ENCODE assay signal across 12 cellular contexts in genomic region chr11:12430351-12430750, GRCh38. TPM values are rescaled to one million over a fixed set of nuclear protein-coding genes. Genes with fewer than 3 reads are reported as not detected.
DNase-seq lines count a peak whose midpoint lies in the region; ATAC-seq and TF ChIP-seq lines count a peak whose summit lies in the region.
"Had no signal": no experiment of that assay in that cellular context is flagged by ENCODE, and none has a peak within 500 bp of the region (broad histone marks: within the 10 kb centered on the region; RNA-seq: fewer than 3 reads in every experiment).

No MANE protein-coding gene starts in this region.

- no peak overlapping the region for H3K4me3 Mint-ChIP-seq in nephron progenitor cell
- H3K4me3 Mint-ChIP-seq in GM23338: no peak overlapping the region
- H3K4me3 Mint-ChIP-seq: naive B cell; T-helper 2 cell treated with Interferon-gamma antibody and Interleukin-4, amounts not matched to agents 5 μg/mL and 100 μg/mL, for 36 hours had no signal

- H3K4me2 ChIP-seq in GM23338: no peak overlapping the region

- peaks cover 52% of the 10 kb centered on the region for H3K4me1 Mint-ChIP-seq in nephron progenitor cell
- H3K4me1 Mint-ChIP-seq in GM23338: peaks cover 11% of the 10 kb centered on the region
- H3K4me1 Mint-ChIP-seq: naive B cell had no signal

- no peak for TF ChIP-seq POLR2A in heart left ventricle (IDR thresholded peaks at IDR 0.05)

- no peaks in the 10 kb centered on the region for H4K20me1 ChIP-seq in GM23338 (replicated peaks; ENCODE audit: insufficient read depth)

- H3K4me1 ChIP-seq in heart left ventricle (peaks cover 5 to 67% (median 50%) of the 10 kb centered on the region in 12 donors), SJCRH30 (peaks cover 30% of the 10 kb centered on the region), GM23338 (ENCODE audit: insufficient read depth) (no peaks in the 10 kb centered on the region)

- H3K79me2 ChIP-seq in GM23338 (replicated peaks; ENCODE audit: insufficient read depth): no peaks in the 10 kb centered on the region

- intact Hi-C loops in heart left ventricle (cut with DNase I) (loop anchor here in 1 of 10 donors (10.0 kb wide), 1 partner anchor 54 kb away; no protein-coding TSS in a partner anchor), Right ventricle myocardium superior (cut with DNase I) (no loop called here)

- H3K9me2 ChIP-seq in GM23338 (ENCODE audit: insufficient read depth): no peaks in the 10 kb centered on the region; the same call in 1 of the 2 replicates

- TF ChIP-seq CTCF in heart left ventricle (IDR thresholded peaks at IDR 0.05) (no peak), nephron progenitor cell (IDR thresholded peaks at IDR 0.05) (no peak), GM23338 (conservative IDR thresholded peaks at IDR 0.05; ENCODE audit: low read depth in 2 of 2) (no peak)

- H3K27ac ChIP-seq in heart left ventricle (peak overlapping the region; percentile 18 to 92 (median 64)), SJCRH30 (no peak overlapping the region), GM23338 (ENCODE audit: low read depth) (no peak overlapping the region)

- no peaks in the 10 kb centered on the region for H3K27me3 ChIP-seq in heart left ventricle
- no peaks in the 10 kb centered on the region for H3K27me3 ChIP-seq in SJCRH30
- H3K27me3 ChIP-seq in GM23338 (ENCODE audit: insufficient read depth): no peaks in the 10 kb centered on the region

- H3F3A ChIP-seq in GM23338 (replicated peaks; ENCODE audit: low read depth): no peaks in the 10 kb centered on the region

- WGBS in heart left ventricle, 4 donors: 62 to 69% (median 66%) methylated on average over 3 of the region's 3 CpGs

- H3K4me3 ChIP-seq in heart left ventricle (no peak overlapping the region), SJCRH30 (no peak overlapping the region), GM23338 (no peak overlapping the region)

- no peak overlapping the region for H2AFZ ChIP-seq in GM23338

- H3K9me3 ChIP-seq in heart left ventricle (no peaks in the 10 kb centered on the region), SJCRH30 (replicated peaks) (no peaks in the 10 kb centered on the region)

- H3K9me3 Mint-ChIP-seq in nephron progenitor cell (no peaks in the 10 kb centered on the region), GM23338 (no peaks in the 10 kb centered on the region)
- H3K9me3 Mint-ChIP-seq: T-helper 2 cell treated with Interferon-gamma antibody and Interleukin-4, amounts not matched to agents 5 μg/mL and 100 μg/mL, for 36 hours had no signal

- no peak for ATAC-seq in heart left ventricle
- no peak for ATAC-seq in Right ventricle myocardium superior (ENCODE audit: poor library complexity)
- no peak for ATAC-seq in GM19324 (IDR thresholded peaks at IDR 0.05; ENCODE audit: low FRiP score, unreplicated experiment)
- no peak for ATAC-seq in GM23338

- H3K36me3 ChIP-seq in heart left ventricle: peaks cover 0 to 1% (median 0%) of the 10 kb centered on the region in 9 donors
- no peaks in the 10 kb centered on the region for H3K36me3 ChIP-seq in SJCRH30
- no peaks in the 10 kb centered on the region for H3K36me3 ChIP-seq in GM23338 (ENCODE audit: insufficient read depth)

- peak overlapping the region; percentile 61 for H3K27ac Mint-ChIP-seq in nephron progenitor cell
- no peak overlapping the region for H3K27ac Mint-ChIP-seq in GM23338
- H3K27ac Mint-ChIP-seq: naive B cell; T-helper 2 cell treated with Interferon-gamma antibody and Interleukin-4, amounts not matched to agents 5 μg/mL and 100 μg/mL, for 36 hours had no signal

- DNase-seq in heart left ventricle: no peak
- DNase-seq in Right ventricle myocardium superior: no peak
- peak; percentile 46 for DNase-seq in fibroblast of gingiva (ENCODE audit: low read depth)
- DNase-seq in nephron progenitor cell: no peak
- DNase-seq in SJCRH30: no peak
- no peak for DNase-seq in GM23338 (ENCODE audit: low spot score)
- no peak for DNase-seq in stimulated activated CD4-positive, alpha-beta T cell treated with anti-CD3 and anti-CD28 coated beads, Interleukin-1b, Interleukin-23, amount 100 ng/mL, for 48 hours
- DNase-seq: 8988T, DND-41, naive B cell had no signal

- H3K36me3 Mint-ChIP-seq in nephron progenitor cell (ENCODE audit: low read depth) (no peaks in the 10 kb centered on the region), GM23338 (ENCODE audit: low read depth) (no peaks in the 10 kb centered on the region)
- H3K36me3 Mint-ChIP-seq: naive B cell had no signal

- H3K27me3 Mint-ChIP-seq in nephron progenitor cell (ENCODE audit: low read depth, poor library complexity) (peaks cover 7% of the 10 kb centered on the region), GM23338 (ENCODE audit: insufficient read depth, low read depth, poor library complexity) (peaks cover 1% of the 10 kb centered on the region)

TF ChIP-seq in GM23338, 12 proteins besides CTCF, POLR2A, EP300 and RAD21 (continues in another document):
- TF ChIP-seq, protein P1, sequence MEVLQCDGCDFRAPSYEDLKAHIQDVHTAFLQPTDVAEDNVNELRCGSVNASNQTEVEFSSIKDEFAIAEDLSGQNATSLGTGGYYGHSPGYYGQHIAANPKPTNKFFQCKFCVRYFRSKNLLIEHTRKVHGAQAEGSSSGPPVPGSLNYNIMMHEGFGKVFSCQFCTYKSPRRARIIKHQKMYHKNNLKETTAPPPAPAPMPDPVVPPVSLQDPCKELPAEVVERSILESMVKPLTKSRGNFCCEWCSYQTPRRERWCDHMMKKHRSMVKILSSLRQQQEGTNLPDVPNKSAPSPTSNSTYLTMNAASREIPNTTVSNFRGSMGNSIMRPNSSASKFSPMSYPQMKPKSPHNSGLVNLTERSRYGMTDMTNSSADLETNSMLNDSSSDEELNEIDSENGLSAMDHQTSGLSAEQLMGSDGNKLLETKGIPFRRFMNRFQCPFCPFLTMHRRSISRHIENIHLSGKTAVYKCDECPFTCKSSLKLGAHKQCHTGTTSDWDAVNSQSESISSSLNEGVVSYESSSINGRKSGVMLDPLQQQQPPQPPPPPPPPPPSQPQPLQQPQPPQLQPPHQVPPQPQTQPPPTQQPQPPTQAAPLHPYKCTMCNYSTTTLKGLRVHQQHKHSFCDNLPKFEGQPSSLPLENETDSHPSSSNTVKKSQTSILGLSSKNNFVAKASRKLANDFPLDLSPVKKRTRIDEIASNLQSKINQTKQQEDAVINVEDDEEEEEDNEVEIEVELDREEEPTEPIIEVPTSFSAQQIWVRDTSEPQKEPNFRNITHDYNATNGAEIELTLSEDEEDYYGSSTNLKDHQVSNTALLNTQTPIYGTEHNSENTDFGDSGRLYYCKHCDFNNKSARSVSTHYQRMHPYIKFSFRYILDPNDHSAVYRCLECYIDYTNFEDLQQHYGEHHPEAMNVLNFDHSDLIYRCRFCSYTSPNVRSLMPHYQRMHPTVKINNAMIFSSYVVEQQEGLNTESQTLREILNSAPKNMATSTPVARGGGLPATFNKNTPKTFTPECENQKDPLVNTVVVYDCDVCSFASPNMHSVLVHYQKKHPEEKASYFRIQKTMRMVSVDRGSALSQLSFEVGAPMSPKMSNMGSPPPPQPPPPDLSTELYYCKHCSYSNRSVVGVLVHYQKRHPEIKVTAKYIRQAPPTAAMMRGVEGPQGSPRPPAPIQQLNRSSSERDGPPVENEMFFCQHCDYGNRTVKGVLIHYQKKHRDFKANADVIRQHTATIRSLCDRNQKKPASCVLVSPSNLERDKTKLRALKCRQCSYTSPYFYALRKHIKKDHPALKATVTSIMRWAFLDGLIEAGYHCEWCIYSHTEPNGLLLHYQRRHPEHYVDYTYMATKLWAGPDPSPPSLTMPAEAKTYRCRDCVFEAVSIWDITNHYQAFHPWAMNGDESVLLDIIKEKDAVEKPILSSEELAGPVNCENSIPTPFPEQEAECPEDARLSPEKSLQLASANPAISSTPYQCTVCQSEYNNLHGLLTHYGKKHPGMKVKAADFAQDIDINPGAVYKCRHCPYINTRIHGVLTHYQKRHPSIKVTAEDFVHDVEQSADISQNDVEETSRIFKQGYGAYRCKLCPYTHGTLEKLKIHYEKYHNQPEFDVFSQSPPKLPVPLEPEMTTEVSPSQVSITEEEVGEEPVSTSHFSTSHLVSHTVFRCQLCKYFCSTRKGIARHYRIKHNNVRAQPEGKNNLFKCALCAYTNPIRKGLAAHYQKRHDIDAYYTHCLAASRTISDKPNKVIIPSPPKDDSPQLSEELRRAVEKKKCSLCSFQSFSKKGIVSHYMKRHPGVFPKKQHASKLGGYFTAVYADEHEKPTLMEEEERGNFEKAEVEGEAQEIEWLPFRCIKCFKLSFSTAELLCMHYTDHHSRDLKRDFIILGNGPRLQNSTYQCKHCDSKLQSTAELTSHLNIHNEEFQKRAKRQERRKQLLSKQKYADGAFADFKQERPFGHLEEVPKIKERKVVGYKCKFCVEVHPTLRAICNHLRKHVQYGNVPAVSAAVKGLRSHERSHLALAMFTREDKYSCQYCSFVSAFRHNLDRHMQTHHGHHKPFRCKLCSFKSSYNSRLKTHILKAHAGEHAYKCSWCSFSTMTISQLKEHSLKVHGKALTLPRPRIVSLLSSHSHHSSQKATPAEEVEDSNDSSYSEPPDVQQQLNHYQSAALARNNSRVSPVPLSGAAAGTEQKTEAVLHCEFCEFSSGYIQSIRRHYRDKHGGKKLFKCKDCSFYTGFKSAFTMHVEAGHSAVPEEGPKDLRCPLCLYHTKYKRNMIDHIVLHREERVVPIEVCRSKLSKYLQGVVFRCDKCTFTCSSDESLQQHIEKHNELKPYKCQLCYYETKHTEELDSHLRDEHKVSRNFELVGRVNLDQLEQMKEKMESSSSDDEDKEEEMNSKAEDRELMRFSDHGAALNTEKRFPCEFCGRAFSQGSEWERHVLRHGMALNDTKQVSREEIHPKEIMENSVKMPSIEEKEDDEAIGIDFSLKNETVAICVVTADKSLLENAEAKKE (CRISPR knock-in tag; IDR thresholded peaks at IDR 0.05): no peak
- TF ChIP-seq EZH2phosphoT487 (IDR thresholded peaks at IDR 0.05; ENCODE audit: unreplicated experiment): no peak
- no peak for TF ChIP-seq STAT1 (IDR thresholded peaks at IDR 0.05; ENCODE audit: unreplicated experiment)
- TF ChIP-seq EZH2 (IDR thresholded peaks at IDR 0.05; ENCODE audit: low read depth, unreplicated experiment): no peak
- no peak for TF ChIP-seq ZNF114 (CRISPR knock-in tag; IDR thresholded peaks at IDR 0.05)
- no peak for TF ChIP-seq ETS1 (IDR thresholded peaks at IDR 0.05)

RNA-seq across cellular contexts. Expression of gene PARVA, which starts 53.0 kb away (rescaled TPM):
- total RNA-seq in heart left ventricle (10 to 100 TPM; 42.1 to 99.2 (median 69.3) TPM), Right ventricle myocardium superior (61.2 TPM)
- polyA plus RNA-seq in heart left ventricle (10 to 100 TPM; 22.7 to 48.3 TPM), GM23338 (2016; fragmentation: Nextera tagmentation; extraction: Ambion mirVana) (5.1 and 5.8 TPM in 2 replicates)
- total RNA-seq in SJCRH30 (2014; rRNA removed; shearing (Covaris generic)): 43.9 and 45.0 TPM in 2 replicates
- total RNA-seq in GM23338 (2014; rRNA removed; shearing (Covaris generic)): 6.9 and 7.6 TPM in 2 replicates

Comparison
In these comparisons a context has a peak if more than half of its experiments do, and no peak if none do; other contexts are left out.
1. H3K27ac ChIP-seq: peak in heart left ventricle (12 of 12); none in SJCRH30 (single experiment) and GM23338 (single experiment).